ENCODE assay signal across 13 cellular contexts in genomic region chr2:161306919-161307318, GRCh38. TPM values are rescaled to one million over a fixed set of nuclear protein-coding genes. Genes with fewer than 3 reads are reported as not detected.
DNase-seq lines count a peak whose midpoint lies in the region; ATAC-seq and TF ChIP-seq lines count a peak whose summit lies in the region.
"Had no signal": no experiment of that assay in that cellular context is flagged by ENCODE, and none has a peak within 500 bp of the region (broad histone marks: within the 10 kb centered on the region; RNA-seq: fewer than 3 reads in every experiment).

No MANE protein-coding gene starts in this region.

- H3K79me2 ChIP-seq in MM.1S (ENCODE audit: low read length): peaks cover 46% of the 10 kb centered on the region

- H2AFZ ChIP-seq in MM.1S (ENCODE audit: low read length): no peak overlapping the region

- peak overlapping the region; percentile 81 for H3K4me3 Mint-ChIP-seq in T-helper 1 cell treated with Interleukin-12 subunit alpha and Interleukin-12 subunit beta and Interleukin-4 antibody, amounts not matched to agents 30 μg/mL and 1 μg/mL, for 36 hours
- H3K4me3 Mint-ChIP-seq in activated naive CD8-positive, alpha-beta T cell treated with anti-CD3 and anti-CD28 coated beads for 36 hours: peak overlapping the region; percentile 95
- peak overlapping the region; percentile 100 for H3K4me3 Mint-ChIP-seq in neural crest cell

- H3K27ac Mint-ChIP-seq in T-helper 1 cell treated with Interleukin-12 subunit alpha and Interleukin-12 subunit beta and Interleukin-4 antibody, amounts not matched to agents 30 μg/mL and 1 μg/mL, for 36 hours: no peak overlapping the region
- no peak overlapping the region for H3K27ac Mint-ChIP-seq in activated naive CD8-positive, alpha-beta T cell treated with anti-CD3 and anti-CD28 coated beads for 36 hours
- no peak overlapping the region for H3K27ac Mint-ChIP-seq in neural crest cell (ENCODE audit: unreplicated experiment)

- H3K9ac ChIP-seq in MM.1S (ENCODE audit: low read length): no peak overlapping the region

- 0 out of 2 replicates have a peak, but pooled peaks cover 6% of the 10 kb centered on the region for H3K4me1 ChIP-seq in MM.1S (ENCODE audit: low read length)

- no peaks in the 10 kb centered on the region for H3K27me3 ChIP-seq in MM.1S (replicated peaks; ENCODE audit: insufficient read depth, low read length)

- H3K27me3 Mint-ChIP-seq in T-helper 1 cell treated with Interleukin-12 subunit alpha and Interleukin-12 subunit beta and Interleukin-4 antibody, amounts not matched to agents 30 μg/mL and 1 μg/mL, for 36 hours (ENCODE audit: low read depth): peaks cover 20% of the 10 kb centered on the region
- H3K27me3 Mint-ChIP-seq in activated naive CD8-positive, alpha-beta T cell treated with anti-CD3 and anti-CD28 coated beads for 36 hours: peaks cover 4% of the 10 kb centered on the region
- no peaks in the 10 kb centered on the region for H3K27me3 Mint-ChIP-seq in neural crest cell (ENCODE audit: low read depth)

- H3K9me3 ChIP-seq in MM.1S (replicated peaks; ENCODE audit: insufficient read depth, low read length): no peaks in the 10 kb centered on the region

- TF ChIP-seq CTCF in MM.1S (IDR thresholded peaks at IDR 0.05; ENCODE audit: low read length): no peak
- TF ChIP-seq CTCF in neural crest cell (conservative IDR thresholded peaks at IDR 0.05): no peak

- H3K36me3 ChIP-seq in MM.1S (replicated peaks; ENCODE audit: insufficient read depth, low read length): no peaks in the 10 kb centered on the region; the same call in 1 of the 2 replicates

- H3K4me1 Mint-ChIP-seq in T-helper 1 cell treated with Interleukin-12 subunit alpha and Interleukin-12 subunit beta and Interleukin-4 antibody, amounts not matched to agents 30 μg/mL and 1 μg/mL, for 36 hours (ENCODE audit: low read depth): peaks cover 23% of the 10 kb centered on the region
- H3K4me1 Mint-ChIP-seq in activated naive CD8-positive, alpha-beta T cell treated with anti-CD3 and anti-CD28 coated beads for 36 hours: peaks cover 18% of the 10 kb centered on the region
- H3K4me1 Mint-ChIP-seq in neural crest cell: peaks cover 32% of the 10 kb centered on the region

- H3K27ac ChIP-seq in MM.1S (ENCODE audit: low read length): no peak overlapping the region

- H3K9me3 Mint-ChIP-seq in T-helper 1 cell treated with Interleukin-12 subunit alpha and Interleukin-12 subunit beta and Interleukin-4 antibody, amounts not matched to agents 30 μg/mL and 1 μg/mL, for 36 hours: peaks cover 11% of the 10 kb centered on the region
- H3K9me3 Mint-ChIP-seq in activated naive CD8-positive, alpha-beta T cell treated with anti-CD3 and anti-CD28 coated beads for 36 hours: peaks cover 10% of the 10 kb centered on the region
- H3K9me3 Mint-ChIP-seq in neural crest cell: peaks cover 14% of the 10 kb centered on the region

- H3K4me2 ChIP-seq in MM.1S (ENCODE audit: low read depth, low read length): peak overlapping the region; percentile 65; the same call in 1 of the 2 replicates

- DNase-seq in T-helper 1 cell (no peak), MM.1S (no peak), neural crest cell (ENCODE audit: low read depth, low spot score) (no peak)
- DNase-seq in activated naive CD8-positive, alpha-beta T cell treated with anti-CD3 and anti-CD28 coated beads for 36 hours: no peak
- DNase-seq: ACHN, cortex of kidney, GF-D8, HCEC 1CT, NCI-H1694 treated with DMSO at 0.1 percent for 48 hours had no signal

- ATAC-seq in GM19035 (IDR thresholded peaks at IDR 0.05; ENCODE audit: unreplicated experiment): no peak
- no peak for ATAC-seq in GM19023 (IDR thresholded peaks at IDR 0.05; ENCODE audit: unreplicated experiment)
- no peak for ATAC-seq in HG03039 (IDR thresholded peaks at IDR 0.05; ENCODE audit: unreplicated experiment)

- H3K36me3 Mint-ChIP-seq in T-helper 1 cell treated with Interleukin-12 subunit alpha and Interleukin-12 subunit beta and Interleukin-4 antibody, amounts not matched to agents 30 μg/mL and 1 μg/mL, for 36 hours (ENCODE audit: low read depth): peaks cover 3% of the 10 kb centered on the region
- H3K36me3 Mint-ChIP-seq in activated naive CD8-positive, alpha-beta T cell treated with anti-CD3 and anti-CD28 coated beads for 36 hours: peaks cover 27% of the 10 kb centered on the region
- H3K36me3 Mint-ChIP-seq in neural crest cell (ENCODE audit: low read depth): peaks cover 15% of the 10 kb centered on the region

- H3K9me2 ChIP-seq in MM.1S (replicated peaks; ENCODE audit: insufficient read depth, low read length): no peaks in the 10 kb centered on the region

- no peak overlapping the region for H3K4me3 ChIP-seq in MM.1S (ENCODE audit: low read length)

- peaks cover 11% of the 10 kb centered on the region; the same call in 1 of the 2 replicates for H3F3A ChIP-seq in MM.1S (ENCODE audit: insufficient read depth, low read length)

- H4K20me1 ChIP-seq in MM.1S (ENCODE audit: insufficient read depth, low read length): no peaks in the 10 kb centered on the region; the same call in 1 of the 2 replicates

RNA-seq across cellular contexts. Expression of gene PSMD14, which starts 1.3 kb away (rescaled TPM):
- 10 to 100 TPM; 91.4 to 93.8 TPM for total RNA-seq in activated naive CD8-positive, alpha-beta T cell treated with anti-CD3 and anti-CD28 coated beads for 36 hours
- 82.0 and 82.4 TPM in 2 replicates for total RNA-seq in neural crest cell
